Comparison of ENCODE assay signal across 25 cellular contexts in the genomic region with DNA sequence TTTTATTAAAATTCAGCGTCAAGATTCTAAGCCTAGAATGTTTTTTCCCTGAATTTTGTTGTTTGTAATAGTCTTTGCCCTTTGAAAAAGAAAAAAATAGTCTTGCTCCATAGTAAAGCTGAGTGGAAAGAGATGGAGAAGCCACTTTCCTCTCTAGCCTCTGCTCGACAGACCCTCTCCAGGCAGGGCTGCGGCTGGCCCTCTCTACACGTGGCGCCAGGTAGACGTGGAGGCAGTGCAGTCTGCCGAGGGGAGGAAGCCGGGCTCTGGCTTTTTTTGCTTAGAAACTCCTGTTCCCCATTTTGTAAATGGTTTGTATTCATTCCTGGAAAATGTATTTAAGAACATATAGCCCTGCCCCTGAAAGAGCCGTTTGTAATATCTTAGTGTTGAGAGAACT. TPM values are rescaled to one million over a fixed set of nuclear protein-coding genes. Genes with fewer than 3 reads are reported as not detected.
A peak's percentile ranks its signal among the peaks of the same experiment; 100 is the strongest.
DNase-seq lines count a peak whose midpoint lies in the region; ATAC-seq, FAIRE-seq and TF ChIP-seq lines count a peak whose summit lies in the region.
"Had no signal": no experiment of that assay in that cellular context is flagged by ENCODE, and none has a peak within 500 bp of the region (broad histone marks: within the 10 kb centered on the region; RNA-seq: fewer than 3 reads in every experiment).

No MANE protein-coding gene starts in this region.

- H3K4me2 ChIP-seq in HepG2 (ENCODE audit: low read depth, low read length) = no peak overlapping the region
- H3K4me2 ChIP-seq: KMS-11 had no signal

- H3K27me3 ChIP-seq in HepG2 (ENCODE audit: control insufficient read depth in 1 of 2, insufficient read depth in 2 of 2, low read length in 2 of 2) = no peaks in the 10 kb centered on the region
- no peaks in the 10 kb centered on the region for H3K27me3 ChIP-seq in right lobe of liver
- H3K27me3 ChIP-seq: SJSA1 had no signal

- H3K27ac ChIP-seq in HepG2 (ENCODE audit: extremely low read length, insufficient read depth, low read length) (no peak overlapping the region), right lobe of liver (no peak overlapping the region)
- H3K27ac ChIP-seq: C4-2B, KMS-11, SJSA1 had no signal

- 98% methylated on average over 9 of the region's 9 CpGs for WGBS in HepG2 (ENCODE audit: low lambda C conversion rate)
- 90% methylated on average over 9 of the region's 9 CpGs for WGBS in right lobe of liver (ENCODE audit: insufficient coverage, low coverage, low lambda C conversion rate, missing lambda C conversion rate)

- no peaks in the 10 kb centered on the region for H3K4me1 ChIP-seq in HepG2 (ENCODE audit: insufficient read depth, low read length)
- no peaks in the 10 kb centered on the region for H3K4me1 ChIP-seq in right lobe of liver
- H3K4me1 ChIP-seq: SJSA1 had no signal

- no peak overlapping the region for H2AFZ ChIP-seq in HepG2 (ENCODE audit: low read length)

- H3K4me3 Mint-ChIP-seq in IgD-negative memory B cell (no peak overlapping the region), naive B cell (peak overlapping the region in 2 of 8 donors; percentile 12 to 26), type B pancreatic cell (no peak overlapping the region)

- H3K27ac Mint-ChIP-seq in IgD-negative memory B cell (peak overlapping the region in 2 of 3 donors; percentile 25 to 76), naive B cell (peak overlapping the region in 5 of 6 donors; percentile 69 to 89 (median 86)), type B pancreatic cell (peak overlapping the region; percentile 26)

- H3K4me1 Mint-ChIP-seq in IgD-negative memory B cell (peaks cover 5 to 9% (median 8%) of the 10 kb centered on the region in 3 donors), naive B cell (peaks cover 4 to 26% (median 19%) of the 10 kb centered on the region in 3 donors), type B pancreatic cell (ENCODE audit: unreplicated experiment) (no peaks in the 10 kb centered on the region)

- intact Hi-C loops in HepG2 (cut with micrococcal nuclease; ENCODE audit: unreplicated experiment) (no loop called here), right lobe of liver (cut with DNase I) (no loop called here), Right ventricle myocardium superior (cut with DNase I) (no loop called here)

- no peaks in the 10 kb centered on the region for H3K9me3 Mint-ChIP-seq in IgD-negative memory B cell
- no peaks in the 10 kb centered on the region for H3K9me3 Mint-ChIP-seq in naive B cell
- H3K9me3 Mint-ChIP-seq in type B pancreatic cell = no peaks in the 10 kb centered on the region

- TF ChIP-seq CTCF in HepG2 (CRISPR knock-in tag; IDR thresholded peaks at IDR 0.05) = no peak
- no peak for TF ChIP-seq CTCF in right lobe of liver (IDR thresholded peaks at IDR 0.05)
- no peak for TF ChIP-seq CTCF in type B pancreatic cell (conservative IDR thresholded peaks at IDR 0.05)

- peaks cover 15 to 54% of the 10 kb centered on the region in 2 experiments for H3K36me3 ChIP-seq in HepG2 (replicated peaks in 1 of 2; ENCODE audit: control insufficient read depth in 1 of 2, insufficient read depth in 2 of 2, low read length in 2 of 2)
- H3K36me3 ChIP-seq in right lobe of liver = peaks cover 0 to 79% (median 19%) of the 10 kb centered on the region in 4 donors

- POLR2A ChIA-PET in HepG2 (lab: Yijun Ruan, JAX) = no interaction called here

- CTCF ChIA-PET in HepG2 (lab: Yijun Ruan, JAX; ENCODE audit: low intra/inter-chr PET ratio, low total read pairs) = no interaction called here

- no TSS peak for BruUV-seq in HepG2 (replicated peaks; lab: Mats Ljungman, UMichigan)

- H3K4me3 ChIP-seq in HepG2 (replicated peaks in 1 of 3; ENCODE audit: insufficient read depth in 1 of 3, low read depth in 2 of 3, low read length in 3 of 3) (no peak overlapping the region), right lobe of liver (no peak overlapping the region)
- H3K4me3 ChIP-seq: SJSA1 had no signal

- H3K36me3 Mint-ChIP-seq in IgD-negative memory B cell = peaks cover 2% of the 10 kb centered on the region
- H3K36me3 Mint-ChIP-seq in naive B cell = peaks cover 10 to 14% of the 10 kb centered on the region in 2 donors
- peaks cover 33% of the 10 kb centered on the region for H3K36me3 Mint-ChIP-seq in type B pancreatic cell

- H3K79me2 ChIP-seq in HepG2 (ENCODE audit: insufficient read depth, low read length) = no peaks in the 10 kb centered on the region

- H3K9me3 ChIP-seq in HepG2 (ENCODE audit: low read length) (no peaks in the 10 kb centered on the region), right lobe of liver (no peaks in the 10 kb centered on the region)
- H3K9me3 ChIP-seq: SJSA1 had no signal

- no peak for ATAC-seq in HepG2
- ATAC-seq in right lobe of liver = no peak
- ATAC-seq in naive B cell (ENCODE audit: low read depth in 2 of 2) = no peak
- ATAC-seq in GM18502 (IDR thresholded peaks at IDR 0.05; ENCODE audit: poor library complexity, unreplicated experiment) = no peak
- no peak for ATAC-seq in Right ventricle myocardium superior (ENCODE audit: poor library complexity)
- ATAC-seq: PC-3 had no signal

- H3K9ac ChIP-seq in HepG2 (ENCODE audit: insufficient read depth, low read depth, low read length) = no peak overlapping the region
- H3K9ac ChIP-seq: KMS-11 had no signal

- no peak for DNase-seq in HepG2 (ENCODE audit: low spot score)
- no peak for DNase-seq in right lobe of liver
- DNase-seq in naive B cell = no peak
- DNase-seq in type B pancreatic cell (ENCODE audit: extremely low spot score, unreplicated experiment) = no peak
- DNase-seq in NCI-H82 treated with DMSO at 0.1 percent for 48 hours (lab: John Stamatoyannopoulos, UW; ENCODE audit: unreplicated experiment) = no peak
- DNase-seq in Right ventricle myocardium superior = no peak
- DNase-seq: Calu3; DMS79 treated with DMSO at 0.1 percent for 48 hours; GF-D8; H7; IMR-90; MM.1S; NCI-H2029; NCI-H446; NCI-H524 treated with DMSO at 0.1 percent for 48 hours; NCI-H774; NK-92 treated with Interleukin-12 subunit alpha and Interleukin-12 subunit beta, amount 100 ng/mL, for 24 hours; PC-3 had no signal

- TF ChIP-seq EP300 in HepG2 (IDR thresholded peaks at IDR 0.05; ENCODE audit: low read depth in 2 of 2, low read length in 2 of 2) (no peak), HepG2 (CRISPR knock-in tag; IDR thresholded peaks at IDR 0.05; ENCODE audit: borderline replicate concordance) (no peak)

- no peaks in the 10 kb centered on the region for H3K27me3 Mint-ChIP-seq in IgD-negative memory B cell
- no peaks in the 10 kb centered on the region for H3K27me3 Mint-ChIP-seq in naive B cell
- H3K27me3 Mint-ChIP-seq in type B pancreatic cell = no peaks in the 10 kb centered on the region

- no peak for TF ChIP-seq RAD21 in HepG2 (CRISPR knock-in tag; IDR thresholded peaks at IDR 0.05)

- H4K20me1 ChIP-seq in HepG2 (ENCODE audit: insufficient read depth, low read length) = no peaks in the 10 kb centered on the region

- in situ Hi-C loops in HepG2 (cut with HindIII; ENCODE audit: extremely low pct_ligation_motif_present, low pct_unique_long_range_greater_than_20kb) = no loop called here

- no peak for TF ChIP-seq POLR2A in HepG2 (IDR thresholded peaks at IDR 0.05; ENCODE audit: insufficient read depth in 1 of 2, low read depth in 2 of 2, low read length in 2 of 2)
- no peak for TF ChIP-seq POLR2A in right lobe of liver (IDR thresholded peaks at IDR 0.05)

- FAIRE-seq in HepG2 (lab: Jason Lieb, UNC) = no peak
- FAIRE-seq: GM12892, GM19239 had no signal

TF ChIP-seq in HepG2, 621 proteins besides CTCF, POLR2A, EP300 and RAD21:
- TF ChIP-seq RBM22 (optimal IDR thresholded peaks at IDR 0.05; ENCODE audit: low read length) (peak; percentile 67), MXD1 (CRISPR knock-in tag; IDR thresholded peaks at IDR 0.05) (no peak), POLR2G (IDR thresholded peaks at IDR 0.05; ENCODE audit: low read depth, low read length) (0 out of 2 replicates have a peak, but pooled peaks have one; percentile 10), AGO2 (optimal IDR thresholded peaks at IDR 0.05; ENCODE audit: low read depth, low read length) (peak; percentile 38)

RNA-seq across cellular contexts. Expression of gene MPHOSPH8, which starts 35.3 kb away (rescaled TPM):
- total RNA-seq in HepG2 (2016; rRNA removed; fragmentation: Illumina TruSeq; extraction: Trizol) (20.9 and 27.6 TPM in 2 replicates), right lobe of liver (10 to 100 TPM in 4 of 6 experiments, 1 to 10 TPM in 2; 7.3 to 15.4 (median 10.2) TPM), type B pancreatic cell (ENCODE audit: low replicate concordance) (30.5 and 32.8 TPM in 2 replicates), Right ventricle myocardium superior (26.0 TPM)
- 5.8 and 6.9 TPM in 2 replicates for total RNA-seq in HepG2 (2016; cell fraction: cytosol; rRNA removed; fragmentation: Illumina TruSeq; extraction: Trizol; ENCODE audit: low read depth)
- total RNA-seq in HepG2 (2016; cell fraction: insoluble cytoplasmic fraction; rRNA removed; fragmentation: Illumina TruSeq; extraction: Trizol) = 20.3 and 27.2 TPM in 2 replicates
- total RNA-seq in HepG2 (2016; cell fraction: membrane; rRNA removed; fragmentation: Illumina TruSeq; extraction: Trizol) = 9.7 and 10.4 TPM in 2 replicates
- total RNA-seq in HepG2 (2016; cell fraction: nucleus; rRNA removed; fragmentation: Illumina TruSeq; extraction: Trizol) = 18.4 and 21.3 TPM in 2 replicates
- polyA plus RNA-seq in HepG2 (2011; rRNA removed) (17.3 and 17.8 TPM in 2 replicates), IgD-negative memory B cell (19.8 TPM), naive B cell (ENCODE audit: low read depth in 6 of 6) (10 to 100 TPM in 4 of 6 donors, 1 to 10 TPM in 2; 9.4 to 20.9 (median 10.8) TPM)
- polyA plus RNA-seq in HepG2 (2011; cell fraction: cytosol; rRNA removed) = 6.9 and 9.8 TPM in 2 replicates
- 25.9 and 34.4 TPM in 2 replicates for polyA plus RNA-seq in HepG2 (2011; cell fraction: nucleus; rRNA removed)
- polyA plus RNA-seq in HepG2 (2012) = 26.5 and 26.8 TPM in 2 replicates
- 1.7 and 2.0 TPM in 2 replicates for polyA plus RNA-seq in HepG2 (2016; cell fraction: cytosol; fragmentation: Illumina TruSeq; extraction: Trizol; ENCODE audit: low read depth)
- polyA plus RNA-seq in HepG2 (2016; cell fraction: insoluble cytoplasmic fraction; fragmentation: Illumina TruSeq; extraction: Trizol; ENCODE audit: low read depth) = 26.1 and 27.7 TPM in 2 replicates
- polyA plus RNA-seq in HepG2 (2016; cell fraction: membrane; fragmentation: Illumina TruSeq; extraction: Trizol; ENCODE audit: low read depth) = 3.9 and 4.4 TPM in 2 replicates
- 40.7 and 42.0 TPM in 2 replicates for polyA plus RNA-seq in HepG2 (2016; cell fraction: nucleus; fragmentation: Illumina TruSeq; extraction: Trizol; ENCODE audit: insufficient read depth, low read depth)
- polyA minus RNA-seq in HepG2 (2011; rRNA and poly(A)+ RNA removed; ENCODE audit: low replicate concordance) = 3.8 and 8.2 TPM in 2 replicates
- polyA minus RNA-seq in HepG2 (2011; cell fraction: cytosol; rRNA and poly(A)+ RNA removed) = 4.9 and 8.0 TPM in 2 replicates
- polyA minus RNA-seq in HepG2 (2011; cell fraction: nucleus; rRNA and poly(A)+ RNA removed) = 19.4 and 29.7 TPM in 2 replicates

Comparison
In these comparisons a context has a peak if more than half of its experiments do, and no peak if none do; other contexts are left out.
1. H3K27ac Mint-ChIP-seq: peak in every context shown above with its lines; median percentile 86 in naive B cell; 50 in IgD-negative memory B cell; 26 in type B pancreatic cell.